25 cellular contexts compared by ENCODE assay signal in genomic region chr4:152587127-152587526, GRCh38.
"Had no signal": no experiment of that assay in that cellular context is flagged by ENCODE, and none has a peak within 500 bp of the region (broad histone marks: within the 10 kb centered on the region; RNA-seq: fewer than 3 reads in every experiment).

No MANE protein-coding gene starts in this region.

- H3K36me3 ChIP-seq: esophagus muscularis mucosa, gastroesophageal sphincter, heart left ventricle, left ventricle myocardium inferior, lower lobe of right lung had no signal

- H3K9me3 Mint-ChIP-seq: immature natural killer cell had no signal

- H3K4me3 Mint-ChIP-seq: immature natural killer cell; mesothelial cell of epicardium; naive B cell; naive thymus-derived CD8-positive, alpha-beta T cell had no signal

- H3K27ac ChIP-seq: coronary artery, dorsolateral prefrontal cortex, esophagus muscularis mucosa, foreskin keratinocyte, gastroesophageal sphincter, heart left ventricle, hepatocyte, left ventricle myocardium inferior, lower lobe of right lung had no signal

- H3K27me3 ChIP-seq: esophagus muscularis mucosa, foreskin keratinocyte, gastroesophageal sphincter, heart left ventricle, hepatocyte had no signal

- H3K4me3 ChIP-seq: coronary artery, dorsolateral prefrontal cortex, esophagus muscularis mucosa, gastroesophageal sphincter, heart left ventricle, hepatocyte, left ventricle myocardium inferior, lower lobe of right lung, mucosa of descending colon had no signal

- H3K27ac Mint-ChIP-seq: immature natural killer cell, mesothelial cell of epicardium, naive B cell had no signal

- H3K36me3 Mint-ChIP-seq: immature natural killer cell, mesothelial cell of epicardium had no signal

- H3K4me2 ChIP-seq: hepatocyte had no signal

- ATAC-seq: foreskin keratinocyte; gastroesophageal sphincter; heart left ventricle; lower lobe of right lung; naive thymus-derived CD8-positive, alpha-beta T cell had no signal

- H2AFZ ChIP-seq: hepatocyte had no signal

- DNase-seq: dermis blood vessel endothelial cell; dorsolateral prefrontal cortex; effector CD4-positive, alpha-beta T cell; effector memory CD4-positive, alpha-beta T cell; foreskin keratinocyte; heart left ventricle; hypothalamus; immature natural killer cell; islet precursor cell; kidney; kidney glomerular epithelial cell; left colon; left ventricle myocardium inferior; lower lobe of right lung; mesenchymal stem cell; naive B cell; naive thymus-derived CD8-positive, alpha-beta T cell had no signal

- H3K79me2 ChIP-seq: hepatocyte had no signal

- FAIRE-seq: endothelial cell of umbilical vein, frontal cortex, kidney had no signal

- H3K4me1 Mint-ChIP-seq: immature natural killer cell had no signal

- H3K9me3 ChIP-seq: esophagus muscularis mucosa, gastroesophageal sphincter, heart left ventricle, left ventricle myocardium inferior, lower lobe of right lung, mucosa of descending colon had no signal
